1 cellular context compared by ENCODE assay signal in genomic region chr5:95826949-95827595, GRCh38.
TF ChIP-seq lines count a peak whose summit lies in the region.

No MANE protein-coding gene starts in this region.

TF ChIP-seq in HepG2, 621 proteins besides CTCF, POLR2A, EP300 and RAD21 (continued from another document and continues in another):
- no peak for TF ChIP-seq FUBP1 (CRISPR knock-in tag; IDR thresholded peaks at IDR 0.05; ENCODE audit: borderline replicate concordance)
- no peak for TF ChIP-seq ATM (IDR thresholded peaks at IDR 0.05; ENCODE audit: borderline replicate concordance)
- no peak for TF ChIP-seq CBX1 (IDR thresholded peaks at IDR 0.05; ENCODE audit: low read depth)
- TF ChIP-seq ETS1 (CRISPR knock-in tag; IDR thresholded peaks at IDR 0.05) = no peak
- peak; percentile 46; the same call in 1 of the 2 replicates for TF ChIP-seq ZNF567 (CRISPR knock-in tag; IDR thresholded peaks at IDR 0.05; ENCODE audit: borderline replicate concordance)
- peak; percentile 88; the same call in 1 of the 2 replicates for TF ChIP-seq ZNF556 (CRISPR knock-in tag; IDR thresholded peaks at IDR 0.05; ENCODE audit: borderline replicate concordance)
- TF ChIP-seq HNRNPH1 (optimal IDR thresholded peaks at IDR 0.05; ENCODE audit: low read depth, low read length) = no peak
- TF ChIP-seq ZNF773 (CRISPR knock-in tag; IDR thresholded peaks at IDR 0.05; ENCODE audit: borderline replicate concordance) = no peak
- no peak for TF ChIP-seq ZNF777 (CRISPR knock-in tag; IDR thresholded peaks at IDR 0.05)
- no peak for TF ChIP-seq TSC22D2 (CRISPR knock-in tag; IDR thresholded peaks at IDR 0.05; ENCODE audit: borderline replicate concordance)
- TF ChIP-seq HNF1A (IDR thresholded peaks at IDR 0.05; ENCODE audit: low read depth) = peak; percentile 40; the same call in 1 of the 2 replicates
- peak; percentile 72; the same call in 1 of the 2 replicates for TF ChIP-seq HNF1A (CRISPR knock-in tag; IDR thresholded peaks at IDR 0.05; ENCODE audit: borderline replicate concordance)
- no peak for TF ChIP-seq RELA (CRISPR knock-in tag; IDR thresholded peaks at IDR 0.05)
- no peak for TF ChIP-seq TFDP2 (CRISPR knock-in tag; IDR thresholded peaks at IDR 0.05)
- no peak for TF ChIP-seq ZNF326 (CRISPR knock-in tag; IDR thresholded peaks at IDR 0.05; ENCODE audit: borderline replicate concordance)
- TF ChIP-seq ZNF205 (CRISPR knock-in tag; IDR thresholded peaks at IDR 0.05) = 0 out of 2 replicates have a peak, but pooled peaks have one; percentile 51
- TF ChIP-seq IKZF1 (IDR thresholded peaks at IDR 0.05) = no peak
- TF ChIP-seq IKZF4 (CRISPR knock-in tag; IDR thresholded peaks at IDR 0.05; ENCODE audit: borderline replicate concordance, low read depth, not compliant biosample characterization) = no peak
- TF ChIP-seq SNAPC4 (CRISPR knock-in tag; IDR thresholded peaks at IDR 0.05) = no peak
- peak; percentile 34; the same call in 1 of the 2 replicates for TF ChIP-seq TAF1 (CRISPR knock-in tag; IDR thresholded peaks at IDR 0.05)
- TF ChIP-seq THYN1 (CRISPR knock-in tag; IDR thresholded peaks at IDR 0.05; ENCODE audit: borderline replicate concordance, low read depth) = no peak
- peak; percentile 75 for TF ChIP-seq ZSCAN31 (CRISPR knock-in tag; IDR thresholded peaks at IDR 0.05; ENCODE audit: low read depth)
- TF ChIP-seq CCDC6 (CRISPR knock-in tag; IDR thresholded peaks at IDR 0.05) = no peak
- peak; percentile 90 for TF ChIP-seq TFE3 (CRISPR knock-in tag; IDR thresholded peaks at IDR 0.05)
- TF ChIP-seq NFE2L1 (CRISPR knock-in tag; IDR thresholded peaks at IDR 0.05; ENCODE audit: borderline replicate concordance) = no peak
- TF ChIP-seq PRMT3 (CRISPR knock-in tag; IDR thresholded peaks at IDR 0.05; ENCODE audit: borderline replicate concordance, low read depth) = no peak
- no peak for TF ChIP-seq ZNF460 (CRISPR knock-in tag; IDR thresholded peaks at IDR 0.05; ENCODE audit: borderline replicate concordance)
- no peak for TF ChIP-seq SIN3A (IDR thresholded peaks at IDR 0.05; ENCODE audit: borderline replicate concordance, low read depth, low read length)
- no peak; the same call in 1 of the 2 replicates for TF ChIP-seq RORA (CRISPR knock-in tag; IDR thresholded peaks at IDR 0.05)
- no peak for TF ChIP-seq FOXC1 (CRISPR knock-in tag; IDR thresholded peaks at IDR 0.05; ENCODE audit: borderline replicate concordance)
- no peak for TF ChIP-seq ZNF530 (CRISPR knock-in tag; IDR thresholded peaks at IDR 0.05; ENCODE audit: low read depth)
- no peak for TF ChIP-seq FOXA1 (IDR thresholded peaks at IDR 0.05)
- 0 out of 2 replicates have a peak, but pooled peaks have one; percentile 18 for TF ChIP-seq FOXA1 (CRISPR knock-in tag; IDR thresholded peaks at IDR 0.05)
- no peak for TF ChIP-seq PCBP2 (optimal IDR thresholded peaks at IDR 0.05; ENCODE audit: low read depth, low read length, poor library complexity, severe bottlenecking)
- TF ChIP-seq TFAP4 (IDR thresholded peaks at IDR 0.05; ENCODE audit: borderline replicate concordance, low read depth) = peak; percentile 65; the same call in 1 of the 2 replicates
- TF ChIP-seq MLXIP (CRISPR knock-in tag; IDR thresholded peaks at IDR 0.05; ENCODE audit: borderline replicate concordance) = 0 out of 2 replicates have a peak, but pooled peaks have one; percentile 46
